8 cellular contexts compared by ENCODE assay signal in the genomic region with DNA sequence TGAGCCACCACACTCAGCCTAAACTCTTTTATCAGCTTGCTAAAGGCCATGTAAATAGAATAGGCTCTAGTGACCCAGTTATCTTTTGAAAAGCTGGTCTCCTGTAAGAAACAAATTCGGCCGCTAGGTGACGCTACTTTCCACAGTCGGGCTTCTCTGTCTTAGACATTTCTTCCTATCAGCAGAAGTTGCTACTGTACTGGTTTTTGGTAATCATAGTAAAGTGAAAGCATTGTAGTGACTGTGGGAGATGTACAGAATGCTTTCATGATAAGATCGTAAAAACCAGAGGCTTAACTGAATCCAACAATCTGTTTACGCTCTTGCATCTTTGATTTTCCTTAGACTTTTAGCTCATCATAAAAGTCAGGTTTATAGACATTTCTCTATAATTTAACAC.
A peak's percentile ranks its signal among the peaks of the same experiment; 100 is the strongest.
DNase-seq lines count a peak whose midpoint lies in the region; ATAC-seq and TF ChIP-seq lines count a peak whose summit lies in the region.

No MANE protein-coding gene starts in this region.

- no peak overlapping the region for H4K12ac ChIP-seq in trophoblast cell (ENCODE audit: low read depth, low read length)

- POLR2A ChIA-PET in PC-3 (lab: Charles Lee; ENCODE audit: unreplicated experiment) = no interaction called here

- ATAC-seq in GM19438 (IDR thresholded peaks at IDR 0.05; ENCODE audit: low read depth, unreplicated experiment) = peak; percentile 86
- ATAC-seq in HG03521 (IDR thresholded peaks at IDR 0.05; ENCODE audit: unreplicated experiment) = peak; percentile 94
- ATAC-seq in PC-3 = peak; percentile 81

- intact Hi-C loops in PC-3 (cut with micrococcal nuclease) = loop anchor here (1.0 kb wide), 1 partner anchor 85 kb away; no protein-coding TSS in a partner anchor

- H3K4me3 ChIP-seq in PC-3 (ENCODE audit: low read length) (no peak overlapping the region), fibroblast of the aortic adventitia (ENCODE audit: low read depth, low read length) (no peak overlapping the region), trophoblast cell (ENCODE audit: low read depth, low read length) (no peak overlapping the region)

- H3K9ac ChIP-seq in PC-3 (ENCODE audit: low read length) (no peak overlapping the region), trophoblast cell (ENCODE audit: low read length) (no peak overlapping the region)

- H2AFZ ChIP-seq in PC-3 (ENCODE audit: low read length) (no peak overlapping the region), trophoblast cell (ENCODE audit: insufficient read depth, low read length, poor library complexity) (no peak overlapping the region)

- no peak overlapping the region for H2BK12ac ChIP-seq in trophoblast cell (ENCODE audit: low read length)

- H2BK5ac ChIP-seq in trophoblast cell (ENCODE audit: low read depth, low read length, poor library complexity) = no peak overlapping the region

- no peak overlapping the region for H2AK5ac ChIP-seq in trophoblast cell (ENCODE audit: low read length)

- no peaks in the 10 kb centered on the region for H3K9me2 ChIP-seq in PC-3 (replicated peaks; ENCODE audit: low read length)

- H3K9me3 ChIP-seq in PC-3 (ENCODE audit: low read length) (no peaks in the 10 kb centered on the region), trophoblast cell (ENCODE audit: insufficient read depth, low read depth, low read length) (no peaks in the 10 kb centered on the region)

- BruUV-seq in PC-3 (replicated peaks; lab: Mats Ljungman, UMichigan) = no TSS peak

- H3K4me1 ChIP-seq in PC-3 (ENCODE audit: insufficient read depth, low read length) = no peaks in the 10 kb centered on the region
- H3K4me1 ChIP-seq in trophoblast cell (ENCODE audit: control insufficient read depth in 1 of 2, insufficient read depth in 2 of 2, low read length in 2 of 2) = no peaks in the 10 kb centered on the region

- no peak overlapping the region for H3K4ac ChIP-seq in trophoblast cell (ENCODE audit: low read depth, low read length)

- CTCF ChIA-PET in PC-3 (lab: Charles Lee) = no interaction called here

- no peaks in the 10 kb centered on the region for H3K79me1 ChIP-seq in trophoblast cell (ENCODE audit: low read length)

- H3K14ac ChIP-seq in trophoblast cell (ENCODE audit: low read length) = no peak overlapping the region

- H3K27ac ChIP-seq in PC-3 (ENCODE audit: low read length) (no peak overlapping the region), trophoblast cell (ENCODE audit: low read depth, low read length) (no peak overlapping the region)

- no peaks in the 10 kb centered on the region for H3K79me2 ChIP-seq in PC-3 (ENCODE audit: low read length)
- H3K79me2 ChIP-seq in trophoblast cell (ENCODE audit: control insufficient read depth, insufficient read depth, low read length, poor library complexity) = no peaks in the 10 kb centered on the region

- H4K20me1 ChIP-seq in PC-3 (ENCODE audit: low read length) = no peaks in the 10 kb centered on the region

- H3K4me2 ChIP-seq in PC-3 (ENCODE audit: low read length) = no peak overlapping the region
- no peak overlapping the region for H3K4me2 ChIP-seq in trophoblast cell (ENCODE audit: low read length)

- no peak overlapping the region for H3K18ac ChIP-seq in trophoblast cell (ENCODE audit: low read length)

- DNase-seq in DMS 273 (lab: John Stamatoyannopoulos, UW; ENCODE audit: unreplicated experiment) (peak; percentile 85), PC-3 (peak; percentile 84), activated T-cell treated with anti-CD3 and anti-CD28 coated beads for 48 hours (ENCODE audit: low read depth) (peak; percentile 58), fibroblast of the aortic adventitia (ENCODE audit: low read depth) (peak; percentile 59), trophoblast cell (peak; percentile 76 to 90), hippocampal formation (lab: John Stamatoyannopoulos, UW) (no peak)

- H4K91ac ChIP-seq in trophoblast cell (ENCODE audit: low read depth, low read length) = no peak overlapping the region

- TF ChIP-seq CTCF in PC-3 (conservative IDR thresholded peaks at IDR 0.05; ENCODE audit: low read depth, low read length) (peak; percentile 88), fibroblast of the aortic adventitia (IDR thresholded peaks at IDR 0.05; ENCODE audit: insufficient read depth, low read length) (peak; percentile 67)

- no peaks in the 10 kb centered on the region for H3K27me3 ChIP-seq in PC-3 (ENCODE audit: low read length)
- H3K27me3 ChIP-seq in trophoblast cell (ENCODE audit: insufficient read depth, low read length) = no peaks in the 10 kb centered on the region

- no peak overlapping the region for H3K23ac ChIP-seq in trophoblast cell (ENCODE audit: low read length)

- H4K8ac ChIP-seq in trophoblast cell (ENCODE audit: low read depth, low read length) = no peak overlapping the region

- whole genome bisulfite sequencing in trophoblast cell (ENCODE audit: extremely low coverage, insufficient coverage, insufficient read length) = no CpG with 5 or more reads among the region's 6 CpGs

- H2BK120ac ChIP-seq in trophoblast cell (ENCODE audit: insufficient read depth, low read length, poor library complexity) = no peak overlapping the region

- no peaks in the 10 kb centered on the region for H3F3A ChIP-seq in PC-3 (ENCODE audit: low read length, unreplicated experiment)

- H3K36me3 ChIP-seq in PC-3 (ENCODE audit: low read depth, low read length) (no peaks in the 10 kb centered on the region), trophoblast cell (ENCODE audit: control insufficient read depth in 1 of 2, insufficient read depth in 2 of 2, low read length in 2 of 2) (no peaks in the 10 kb centered on the region)

Comparison
In these comparisons a context has a peak if more than half of its experiments do, and no peak if none do; other contexts are left out.
1. DNase-seq: peak in DMS 273 (single experiment), PC-3 (single experiment), activated T-cell treated with anti-CD3 and anti-CD28 coated beads for 48 hours (single experiment), fibroblast of the aortic adventitia (single experiment) and trophoblast cell (2 of 2); none in hippocampal formation (0 of 2).
2. Peak in every context shown above with its lines, with median percentiles within 50 percentile points of each other: ATAC-seq.